ENCODE assay signal across 10 cellular contexts in genomic region chr12:14216405-14217294, GRCh38.
A peak's percentile ranks its signal among the peaks of the same experiment; 100 is the strongest.
DNase-seq lines count a peak whose midpoint lies in the region; ATAC-seq lines count a peak whose summit lies in the region.
"Had no signal": no experiment of that assay in that cellular context is flagged by ENCODE, and none has a peak within 500 bp of the region (broad histone marks: within the 10 kb centered on the region; RNA-seq: fewer than 3 reads in every experiment).

No MANE protein-coding gene starts in this region.

- peak; percentile 63 for DNase-seq in activated CD8-positive, alpha-beta memory T cell treated with anti-CD3 and anti-CD28 coated beads for 24 hours
- no peak for DNase-seq in activated CD8-positive, alpha-beta memory T cell treated with anti-CD3 and anti-CD28 coated beads, Interleukin-2, amount 50 U/mL, for 4 hours
- DNase-seq in SJCRH30 = peak in 1 of 2 experiments; percentile 53
- DNase-seq in fibroblast of peridontal ligament (ENCODE audit: extremely low read depth) = peak; percentile 8
- DNase-seq in stimulated activated effector memory CD8-positive, alpha-beta T cell treated with anti-CD3 and anti-CD28 coated beads, Interleukin-12 subunit alpha, Interleukin-12 subunit beta, amount 100 ng/mL, for 72 hours (ENCODE audit: low spot score in 2 of 2) = peak in 1 of 2 donors; percentile 63
- no peak for DNase-seq in NCI-H510A treated with DMSO at 0.1 percent for 48 hours (lab: John Stamatoyannopoulos, UW)
- DNase-seq: effector CD8-positive, alpha-beta T cell; Right ventricle myocardium superior had no signal

- H3K27me3 ChIP-seq in SJCRH30 = no peaks in the 10 kb centered on the region

- peak overlapping the region; percentile 73 for H3K4me3 Mint-ChIP-seq in stimulated activated effector memory CD8-positive, alpha-beta T cell treated with anti-CD3 and anti-CD28 coated beads, Interleukin-12 subunit alpha, Interleukin-12 subunit beta, amount 100 ng/mL, for 72 hours

- peaks cover 42% of the 10 kb centered on the region for H3K4me1 Mint-ChIP-seq in stimulated activated effector memory CD8-positive, alpha-beta T cell treated with anti-CD3 and anti-CD28 coated beads, Interleukin-12 subunit alpha, Interleukin-12 subunit beta, amount 100 ng/mL, for 72 hours

- H3K9me3 ChIP-seq in SJCRH30 (replicated peaks) = no peaks in the 10 kb centered on the region

- H3K9me3 Mint-ChIP-seq in stimulated activated effector memory CD8-positive, alpha-beta T cell treated with anti-CD3 and anti-CD28 coated beads, Interleukin-12 subunit alpha, Interleukin-12 subunit beta, amount 100 ng/mL, for 72 hours = peaks cover 12% of the 10 kb centered on the region

- peak; percentile 75 for ATAC-seq in stimulated activated effector memory CD8-positive, alpha-beta T cell treated with anti-CD3 and anti-CD28 coated beads, Interleukin-12 subunit alpha, Interleukin-12 subunit beta, amount 100 ng/mL, for 72 hours
- ATAC-seq in GM19395 (IDR thresholded peaks at IDR 0.05; ENCODE audit: unreplicated experiment) (no peak), HG03159 (IDR thresholded peaks at IDR 0.05; ENCODE audit: unreplicated experiment) (no peak)

- peak overlapping the region; percentile 49 for H3K4me3 ChIP-seq in SJCRH30

- H3K36me3 ChIP-seq in SJCRH30 = no peaks in the 10 kb centered on the region

- peak overlapping the region; percentile 96 for H3K27ac Mint-ChIP-seq in stimulated activated effector memory CD8-positive, alpha-beta T cell treated with anti-CD3 and anti-CD28 coated beads, Interleukin-12 subunit alpha, Interleukin-12 subunit beta, amount 100 ng/mL, for 72 hours

- H3K4me1 ChIP-seq in SJCRH30 = peaks cover 27% of the 10 kb centered on the region

- peak overlapping the region; percentile 72 for H3K27ac ChIP-seq in SJCRH30

- H3K36me3 Mint-ChIP-seq in stimulated activated effector memory CD8-positive, alpha-beta T cell treated with anti-CD3 and anti-CD28 coated beads, Interleukin-12 subunit alpha, Interleukin-12 subunit beta, amount 100 ng/mL, for 72 hours = peaks cover 14% of the 10 kb centered on the region

Comparison
In these comparisons a context has a peak if more than half of its experiments do, and no peak if none do; other contexts are left out.
1. DNase-seq: peak in activated CD8-positive, alpha-beta memory T cell treated with anti-CD3 and anti-CD28 coated beads for 24 hours (single experiment) and fibroblast of peridontal ligament (single experiment); none in activated CD8-positive, alpha-beta memory T cell treated with anti-CD3 and anti-CD28 coated beads, Interleukin-2, amount 50 U/mL, for 4 hours (single experiment) and NCI-H510A treated with DMSO at 0.1 percent for 48 hours (single experiment).